ENCODE assay signal across 31 cellular contexts in genomic region chr12:26880625-26881024, GRCh38.
"Had no signal": no experiment of that assay in that cellular context is flagged by ENCODE, and none has a peak within 500 bp of the region (broad histone marks: within the 10 kb centered on the region; RNA-seq: fewer than 3 reads in every experiment).

No MANE protein-coding gene starts in this region.

- H3K36me3 ChIP-seq: adrenal gland, brain microvascular endothelial cell, breast epithelium had no signal

- H3K27me3 ChIP-seq: adrenal gland, body of pancreas, brain microvascular endothelial cell, breast epithelium had no signal

- H3K4me1 ChIP-seq: breast epithelium had no signal

- ATAC-seq: activated CD8-positive, alpha-beta T cell treated with anti-CD3 and anti-CD28 coated beads for 36 hours; activated naive CD4-positive, alpha-beta T cell treated with anti-CD3 and anti-CD28 coated beads, Interleukin-2, amount 50 U/mL, for 72 hours; activated T-cell treated with anti-CD3 and anti-CD28 coated beads, Interleukin-2, amount 50 U/mL, for 4 hours; activated T-cell treated with anti-CD3 and anti-CD28 coated beads, Interleukin-2, amount 50 U/mL, for 72 hours; activated T-helper 17 cell treated with anti-CD3 and anti-CD28 coated beads, Interleukin-2, amount 50 U/mL, for 72 hours; body of pancreas had no signal

- H3K4me3 ChIP-seq: adrenal gland, body of pancreas, breast epithelium had no signal

- H3K27ac ChIP-seq: adrenal gland, body of pancreas, brain microvascular endothelial cell, breast epithelium had no signal

- DNase-seq: activated B cell treated with CpG ODN at 0.5 μM for 24 hours; activated CD4-positive, alpha-beta memory T cell treated with anti-CD3 and anti-CD28 coated beads for 36 hours; activated CD4-positive, alpha-beta T cell treated with anti-CD3 and anti-CD28 coated beads for 4 hours; activated CD4-positive, alpha-beta T cell treated with anti-CD3 and anti-CD28 coated beads, Interleukin-2, amount 10 ng/mL, durations not matched to agents 24 days and 14 days; activated CD4-positive, alpha-beta T cell treated with anti-CD3 and anti-CD28 coated beads, Interleukin-2, amount 50 U/mL, for 1 hour; activated CD4-positive, alpha-beta T cell treated with anti-CD3 and anti-CD28 coated beads, Interleukin-2, amount 50 U/mL, for 4 hours; activated CD4-positive, CD25-positive, alpha-beta regulatory T cell treated with anti-CD3 and anti-CD28 coated beads, Interleukin-2, amount 50 U/mL, for 72 hours; activated CD8-positive, alpha-beta memory T cell treated with anti-CD3 and anti-CD28 coated beads, Interleukin-2, amount 50 U/mL, for 4 hours; activated CD8-positive, alpha-beta T cell treated with anti-CD3 and anti-CD28 coated beads for 36 hours; activated effector memory CD4-positive, alpha-beta T cell treated with anti-CD3 and anti-CD28 coated beads, Interleukin-2, amount 50 U/mL, for 16 hours; activated gamma-delta T cell treated with Interleukin-2 at 50 U/mL for 16 hours; activated naive CD4-positive, alpha-beta T cell; activated naive CD4-positive, alpha-beta T cell treated with anti-CD3 and anti-CD28 coated beads for 36 hours; activated naive CD4-positive, alpha-beta T cell treated with anti-CD3 and anti-CD28 coated beads, Interleukin-2, amount 50 U/mL, for 16 hours; activated naive CD8-positive, alpha-beta T cell treated with anti-CD3 and anti-CD28 coated beads for 36 hours; activated T-cell treated with anti-CD3 and anti-CD28 coated beads for 4 hours; activated T-cell treated with anti-CD3 and anti-CD28 coated beads, Interleukin-2, amount 50 U/mL, for 1 hour; activated T-cell treated with anti-CD3 and anti-CD28 coated beads, Interleukin-2, amount 50 U/mL, for 4 hours; activated T-cell treated with anti-CD3 and anti-CD28 coated beads, Interleukin-2, amount 50 U/mL, for 72 hours; adrenal gland; amniotic stem cell; aorta; body of pancreas; brain microvascular endothelial cell; central memory CD4-positive, alpha-beta T cell; T-helper 1 cell; T-helper 2 cell; T-helper 9 cell had no signal

- H3K9me3 ChIP-seq: adrenal gland, body of pancreas, breast epithelium had no signal
